10 cellular contexts compared by ENCODE assay signal in the genomic region with DNA sequence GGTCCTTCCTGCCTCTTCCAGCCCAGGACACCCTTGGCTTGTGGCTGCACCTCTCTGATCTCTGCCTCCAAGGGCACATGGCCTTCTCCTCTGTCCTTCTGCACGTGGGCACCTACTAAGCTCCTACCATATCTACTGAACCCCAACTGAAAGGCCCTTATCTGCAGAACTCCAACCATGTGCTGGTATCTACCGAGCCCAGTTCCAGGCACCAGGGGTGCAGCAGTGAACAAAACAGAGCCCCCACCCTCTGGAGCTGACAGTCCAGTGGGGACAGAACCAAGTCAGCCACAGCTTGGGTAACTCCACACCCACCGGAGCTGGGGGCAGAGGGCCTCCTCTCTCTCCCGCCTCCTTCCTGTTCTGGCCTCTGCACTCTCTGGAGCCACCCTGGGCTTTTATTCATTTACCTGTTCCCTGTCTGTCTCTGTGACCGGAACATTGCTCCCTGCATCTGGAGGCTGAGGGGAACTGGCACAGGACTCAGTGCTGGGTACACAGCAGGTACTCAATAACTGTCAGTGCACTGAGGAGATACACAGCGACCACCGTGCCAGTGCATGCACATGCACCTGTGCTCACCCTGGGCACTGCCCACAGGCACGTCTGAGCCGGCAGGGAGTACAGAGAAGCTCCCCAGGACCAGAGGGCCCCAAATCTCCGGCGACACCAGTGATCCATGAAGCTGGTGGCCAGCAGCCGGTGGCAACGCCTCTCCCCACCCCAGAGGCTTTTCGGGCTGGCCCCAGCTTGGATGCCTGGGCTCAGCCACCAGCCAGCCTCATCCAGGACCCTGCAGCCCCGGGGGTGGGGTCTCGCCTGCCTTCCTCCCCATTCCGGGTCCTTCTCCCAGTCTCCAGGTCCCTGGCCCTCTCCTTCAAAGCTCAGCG. TPM values are rescaled to one million over a fixed set of nuclear protein-coding genes. Genes with fewer than 3 reads are reported as not detected.
A peak's percentile ranks its signal among the peaks of the same experiment; 100 is the strongest.
DNase-seq lines count a peak whose midpoint lies in the region; ATAC-seq and TF ChIP-seq lines count a peak whose summit lies in the region.
"Had no signal": no experiment of that assay in that cellular context is flagged by ENCODE, and none has a peak within 500 bp of the region (broad histone marks: within the 10 kb centered on the region; RNA-seq: fewer than 3 reads in every experiment).

No MANE protein-coding gene starts in this region.

- CTCF ChIA-PET in HCT116 (lab: Charles Lee), result no interaction called here

- H4K20me1 ChIP-seq in HCT116 (ENCODE audit: insufficient read depth), result no peaks in the 10 kb centered on the region

- POLR2A ChIA-PET in HCT116 (lab: Charles Lee), result no interaction called here

- no peaks in the 10 kb centered on the region for H3K27me3 ChIP-seq in HCT116 (ENCODE audit: insufficient read depth, low read length)
- H3K27me3 ChIP-seq in spleen (replicated peaks in 1 of 7), result no peaks in the 10 kb centered on the region

- H3K79me2 ChIP-seq in HCT116 (ENCODE audit: insufficient read depth, low read length), result peaks cover 68% of the 10 kb centered on the region

- H3K9me3 ChIP-seq in HCT116 (ENCODE audit: control insufficient read depth in 1 of 2, insufficient read depth in 1 of 2, low read depth in 1 of 2, low read length in 2 of 2) (no peaks in the 10 kb centered on the region), spleen (no peaks in the 10 kb centered on the region)

- RAD21 ChIA-PET in HCT116 (lab: Charles Lee; ENCODE audit: low non-redundant PET in 1 of 2, low total read pairs in 2 of 2, uncharacterized antibody in 2 of 2, unreplicated experiment in 2 of 2), result no interaction called here

- BruUV-seq in HCT116 (replicated peaks; lab: Mats Ljungman, UMichigan), result no TSS peak

- peak overlapping the region; percentile 91; the same call in 1 of the 2 replicates for H3K9ac ChIP-seq in HCT116 (ENCODE audit: low read length)

- H3K36me3 ChIP-seq in HCT116 (ENCODE audit: control insufficient read depth in 1 of 2, insufficient read depth in 2 of 2, low read length in 2 of 2), result no peaks in the 10 kb centered on the region; a peak in 1 of 4 replicates
- H3K36me3 ChIP-seq in spleen, result no peaks in the 10 kb centered on the region

- H3K4me3 ChIP-seq in HCT116 (replicated peaks in 1 of 2; ENCODE audit: low read depth in 1 of 2, low read length in 2 of 2), result no peak overlapping the region; a peak in 1 of 4 replicates
- H3K4me3 ChIP-seq in fibroblast of the aortic adventitia (ENCODE audit: low read depth, low read length), result peak overlapping the region; percentile 90
- H3K4me3 ChIP-seq in spleen, result peak overlapping the region; percentile 78 to 98 (median 86)

- ATAC-seq in HCT116 (no peak), HG03378 (IDR thresholded peaks at IDR 0.05; ENCODE audit: unreplicated experiment) (no peak), GM21528 (IDR thresholded peaks at IDR 0.05; ENCODE audit: low FRiP score, unreplicated experiment) (no peak), GM21360 (IDR thresholded peaks at IDR 0.05; ENCODE audit: unreplicated experiment) (no peak)

- peak overlapping the region; percentile 95 for H3K4me2 ChIP-seq in HCT116 (ENCODE audit: low read length)

- H3K27ac ChIP-seq in HCT116 (ENCODE audit: low read depth, low read length), result peak overlapping the region; percentile 84; the same call in 1 of the 2 replicates
- H3K27ac ChIP-seq in VCaP, result peak overlapping the region; percentile 65
- peak overlapping the region in 5 of 8 donors; percentile 84 to 88 (median 86) for H3K27ac ChIP-seq in spleen

- WGBS in spleen, 5 donors, result 24 to 59% (median 39%) methylated on average over 10 to 18 of the region's 18 CpGs

- peaks cover 52 to 68% of the 10 kb centered on the region in 2 experiments for H3K4me1 ChIP-seq in HCT116 (ENCODE audit: control insufficient read depth in 1 of 2, insufficient read depth in 2 of 2, low read length in 2 of 2)
- peaks cover 26 to 96% (median 82%) of the 10 kb centered on the region in 6 donors for H3K4me1 ChIP-seq in spleen

- no peaks in the 10 kb centered on the region for H3K9me2 ChIP-seq in HCT116 (ENCODE audit: insufficient read depth)

- TF ChIP-seq CTCF in HCT116 (IDR thresholded peaks at IDR 0.05 in 2 of 3, conservative IDR thresholded peaks at IDR 0.05 in 1 of 3; ENCODE audit: borderline replicate concordance in 1 of 3, insufficient read depth in 1 of 3, low read depth in 2 of 3, low read length in 2 of 3) (no peak), VCaP (conservative IDR thresholded peaks at IDR 0.05) (no peak), fibroblast of the aortic adventitia (IDR thresholded peaks at IDR 0.05; ENCODE audit: insufficient read depth, low read length) (no peak), spleen (IDR thresholded peaks at IDR 0.05 in 8 of 11, conservative IDR thresholded peaks at IDR 0.05 in 3 of 11) (no peak)

- intact Hi-C loops in HCT116 (cut with micrococcal nuclease) (no loop called here), spleen (cut with DNase I; ENCODE audit: low total_unique reads) (no loop called here)

- H2AFZ ChIP-seq in HCT116 (ENCODE audit: low read depth, low read length, poor library complexity, severe bottlenecking), result no peak overlapping the region

- no peak for DNase-seq in HCT116 (ENCODE audit: low read depth, low spot score)
- DNase-seq in fibroblast of the aortic adventitia (ENCODE audit: low read depth), result no peak
- DNase-seq in spleen, result no peak
- no peak for DNase-seq in activated gamma-delta T cell (lab: John Stamatoyannopoulos, UW)
- DNase-seq: activated T-cell treated with anti-CD3 and anti-CD28 coated beads, Interleukin-2, amount 50 U/mL, for 24 hours; T-helper 2 cell had no signal

- TF ChIP-seq RAD21 in HCT116 (IDR thresholded peaks at IDR 0.05; ENCODE audit: low read depth), result no peak

- TF ChIP-seq POLR2A in HCT116 (IDR thresholded peaks at IDR 0.05; ENCODE audit: borderline replicate concordance, extremely low read depth, insufficient read depth, insufficient read length), result no peak
- no peak for TF ChIP-seq POLR2A in spleen (IDR thresholded peaks at IDR 0.05)

TF ChIP-seq in HCT116, 20 proteins besides CTCF, POLR2A, EP300 and RAD21:
- TF ChIP-seq EZH2phosphoT487 (IDR thresholded peaks at IDR 0.05; ENCODE audit: borderline replicate concordance) (no peak), JUND (IDR thresholded peaks at IDR 0.05) (no peak), YY1 (IDR thresholded peaks at IDR 0.05; ENCODE audit: extremely low read depth, insufficient replicate concordance, low read depth, low read length) (no peak), ELF1 (IDR thresholded peaks at IDR 0.05; ENCODE audit: borderline replicate concordance, low read depth) (no peak)
TF ChIP-seq in HCT116: peak in this region for 0.

RNA-seq across cellular contexts. Expression of a gene that starts 2.0 kb away (rescaled TPM):
- total RNA-seq in HCT116 (2021; ENCODE audit: unreplicated experiment) (60.7 TPM), fibroblast of the aortic adventitia (ENCODE audit: low replicate concordance) (21.5 and 28.9 TPM in 2 replicates), spleen (100 to 1,000 TPM in 3 of 7 donors, 10 to 100 TPM in 4; 36.3 to 182 (median 75.8) TPM)
- 37.9 and 38.6 TPM in 2 replicates for polyA plus RNA-seq in HCT116 (2012)
- 100 to 1,000 TPM in 2 of 3 donors, 10 to 100 TPM in 1; 74.1 to 361 (median 307) TPM for polyA plus RNA-seq in spleen

RNA-seq across cellular contexts. Expression of a gene that starts 46.9 kb away (rescaled TPM):
- 167 TPM for total RNA-seq in HCT116 (2021; ENCODE audit: unreplicated experiment)
- 100 TPM in 2 replicates for polyA plus RNA-seq in HCT116 (2012)
- total RNA-seq in fibroblast of the aortic adventitia (ENCODE audit: low replicate concordance), result 44.2 and 53.1 TPM in 2 replicates
- total RNA-seq in spleen, result 10 to 100 TPM; 47.3 to 95.7 (median 79.0) TPM
- 100 to 1,000 TPM in 1 of 3 donors, 10 to 100 TPM in 2; 51.4 to 126 (median 80.3) TPM for polyA plus RNA-seq in spleen

Comparison
In these comparisons a context has a peak if more than half of its experiments do, and no peak if none do; other contexts are left out.
1. H3K4me3 ChIP-seq: peak in fibroblast of the aortic adventitia (single experiment) and spleen (8 of 8); none in HCT116 (0 of 2).
2. Peak in every context shown above with its lines, with median percentiles within 50 percentile points of each other: H3K27ac ChIP-seq.